In genomic region chr10:28761084-28761875, GRCh38 we compare ENCODE assay signal across 26 cellular contexts.
A peak's percentile ranks its signal among the peaks of the same experiment; 100 is the strongest.
DNase-seq lines count a peak whose midpoint lies in the region; TF ChIP-seq lines count a peak whose summit lies in the region.
"Had no signal": no experiment of that assay in that cellular context is flagged by ENCODE, and none has a peak within 500 bp of the region (broad histone marks: within the 10 kb centered on the region; RNA-seq: fewer than 3 reads in every experiment).

No MANE protein-coding gene starts in this region.

- H3K27me3 ChIP-seq in HAP-1 (ENCODE audit: low read depth) (no peaks in the 10 kb centered on the region), WERI-Rb-1 (ENCODE audit: insufficient read depth, low read depth, severe bottlenecking) (no peaks in the 10 kb centered on the region), stomach (no peaks in the 10 kb centered on the region)
- H3K27me3 ChIP-seq: hepatocyte had no signal

- peaks cover 2% of the 10 kb centered on the region for H3K27me3 Mint-ChIP-seq in brain
- H3K27me3 Mint-ChIP-seq: progenitor cell of endocrine pancreas had no signal

- H3K27ac ChIP-seq in WERI-Rb-1 (no peak overlapping the region), stomach (no peak overlapping the region)
- H3K27ac ChIP-seq: hepatocyte, RWPE1 had no signal

- no peak for TF ChIP-seq POLR2A in stomach (IDR thresholded peaks at IDR 0.05)

- peak overlapping the region in 3 of 5 experiments; percentile 61 to 78 (median 69) for H3K27ac Mint-ChIP-seq in brain
- H3K27ac Mint-ChIP-seq: CD4-positive, alpha-beta T cell; nephron progenitor cell; progenitor cell of endocrine pancreas; stimulated activated naive B cell treated with anti-CD40 and anti-IgM and Interleukin-4, amounts not matched to agents 10 μg/mL and 1 μg/mL and 100 μg/mL, for 72 hours had no signal

- H3K4me3 Mint-ChIP-seq in brain = peak overlapping the region in 1 of 5 experiments; percentile 32
- H3K4me3 Mint-ChIP-seq: activated naive CD4-positive, alpha-beta T cell treated with anti-CD3 and anti-CD28 coated beads, Interleukin-2, amount 50 U/mL, for 24 hours; CD4-positive, alpha-beta T cell; nephron progenitor cell; stimulated activated naive B cell treated with anti-CD40 and anti-IgM and Interleukin-4, amounts not matched to agents 10 μg/mL and 1 μg/mL and 100 μg/mL, for 72 hours had no signal

- H3K4me3 ChIP-seq in HAP-1 = no peak overlapping the region
- no peak overlapping the region for H3K4me3 ChIP-seq in WERI-Rb-1 (ENCODE audit: low read depth, low read length)
- no peak overlapping the region for H3K4me3 ChIP-seq in stomach
- H3K4me3 ChIP-seq: hepatocyte had no signal

- peaks cover 29% of the 10 kb centered on the region for H3K4me1 Mint-ChIP-seq in brain
- H3K4me1 Mint-ChIP-seq: activated naive CD4-positive, alpha-beta T cell treated with anti-CD3 and anti-CD28 coated beads, Interleukin-2, amount 50 U/mL, for 24 hours; stimulated activated naive B cell treated with anti-CD40 and anti-IgM and Interleukin-4, amounts not matched to agents 10 μg/mL and 1 μg/mL and 100 μg/mL, for 72 hours had no signal

- H3K36me3 ChIP-seq in HAP-1 (replicated peaks) (no peaks in the 10 kb centered on the region), WERI-Rb-1 (no peaks in the 10 kb centered on the region), stomach (no peaks in the 10 kb centered on the region)

- DNase-seq in HAP-1 (ENCODE audit: low spot score in 2 of 2) (peak; percentile 43 to 78), iris pigment epithelial cell (ENCODE audit: low read depth) (peak; percentile 73), renal cortical epithelial cell (ENCODE audit: low read depth) (peak; percentile 40), WERI-Rb-1 (no peak), SHP77 (lab: John Stamatoyannopoulos, UW) (no peak), stomach (no peak)
- no peak for DNase-seq in effector CD8-positive, alpha-beta T cell (lab: John Stamatoyannopoulos, UW)
- DNase-seq: activated CD4-positive, CD25-positive, alpha-beta regulatory T cell treated with anti-CD3 and anti-CD28 coated beads, Interleukin-2, amount 50 U/mL, for 72 hours; activated T-cell treated with anti-CD3 and anti-CD28 coated beads, Interleukin-2, amount 50 U/mL, for 48 hours; CD4-positive, alpha-beta T cell; cortex of kidney; foreskin fibroblast; kidney; midbrain; NCI-H1105 treated with DMSO at 0.1 percent for 48 hours; NCI-H2081 treated with DMSO at 0.1 percent for 48 hours; NCI-H446 treated with DMSO at 0.1 percent for 48 hours; nephron progenitor cell; NK-92 treated with Interleukin-12 subunit alpha and Interleukin-12 subunit beta, amount 100 ng/mL, for 24 hours; stimulated activated CD4-positive, alpha-beta T cell treated with anti-CD3 and anti-CD28 coated beads, Interleukin-2, amount 100 ng/mL, for 24 hours; stimulated activated naive B cell treated with anti-CD40 and anti-IgM and Interleukin-4, amounts not matched to agents 10 μg/mL and 1 μg/mL and 100 μg/mL, for 72 hours had no signal

- no peaks in the 10 kb centered on the region for H3K9me3 ChIP-seq in HAP-1
- no peaks in the 10 kb centered on the region for H3K9me3 ChIP-seq in WERI-Rb-1 (ENCODE audit: severe bottlenecking)
- no peaks in the 10 kb centered on the region for H3K9me3 ChIP-seq in stomach

- H3K4me1 ChIP-seq in HAP-1 = peaks cover 22% of the 10 kb centered on the region
- no peaks in the 10 kb centered on the region for H3K4me1 ChIP-seq in stomach

- TF ChIP-seq CTCF in brain (conservative IDR thresholded peaks at IDR 0.05) (no peak), WERI-Rb-1 (IDR thresholded peaks at IDR 0.05; ENCODE audit: low read depth, low read length) (no peak), stomach (IDR thresholded peaks at IDR 0.05) (no peak)

- WGBS in stomach, 5 donors = 53 to 61% (median 59%) methylated on average over 5 of the region's 5 CpGs

- H3K36me3 Mint-ChIP-seq in brain = no peaks in the 10 kb centered on the region
- H3K36me3 Mint-ChIP-seq: activated naive CD4-positive, alpha-beta T cell treated with anti-CD3 and anti-CD28 coated beads, Interleukin-2, amount 50 U/mL, for 24 hours; stimulated activated naive B cell treated with anti-CD40 and anti-IgM and Interleukin-4, amounts not matched to agents 10 μg/mL and 1 μg/mL and 100 μg/mL, for 72 hours had no signal

- in situ Hi-C loops in HAP-1 (cut with MboI; ENCODE audit: low sequenced_read_pairs) = no loop called here

- H3K9me3 Mint-ChIP-seq in brain = peaks cover 0 to 11% (median 9%) of the 10 kb centered on the region in 5 experiments
- H3K9me3 Mint-ChIP-seq: CD4-positive, alpha-beta T cell; stimulated activated naive B cell treated with anti-CD40 and anti-IgM and Interleukin-4, amounts not matched to agents 10 μg/mL and 1 μg/mL and 100 μg/mL, for 72 hours had no signal

- intact Hi-C loops in stomach (cut with DNase I; ENCODE audit: low total_unique reads) = no loop called here

- no peak for TF ChIP-seq EP300 in stomach (IDR thresholded peaks at IDR 0.05)

Comparison
In these comparisons a context has a peak if more than half of its experiments do, and no peak if none do; other contexts are left out.
1. DNase-seq: peak in HAP-1 (2 of 2), iris pigment epithelial cell (single experiment) and renal cortical epithelial cell (single experiment); none in WERI-Rb-1 (single experiment), SHP77 (0 of 2), effector CD8-positive, alpha-beta T cell (single experiment) and stomach (single experiment).